In the genomic region with DNA sequence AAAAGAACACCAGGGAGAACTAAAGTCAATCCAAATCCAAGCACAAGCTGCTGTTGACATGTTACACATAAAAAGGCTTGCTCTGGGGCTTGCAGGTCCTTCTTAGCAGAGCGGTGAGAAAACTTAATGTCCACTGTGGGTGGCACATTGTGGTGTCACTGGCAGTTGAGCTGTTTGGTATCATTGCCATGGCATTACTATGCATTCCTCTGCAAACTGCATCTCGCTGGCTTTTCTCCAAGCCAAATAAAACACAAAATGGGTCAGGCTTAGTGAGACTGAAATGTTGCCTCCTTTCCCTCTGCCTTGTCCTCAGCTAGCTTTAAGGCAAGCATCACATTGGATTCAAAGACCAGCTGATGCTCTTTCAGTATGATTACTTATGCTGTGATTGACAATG, we compare ENCODE assay signal across 28 cellular contexts. TPM values are rescaled to one million over a fixed set of nuclear protein-coding genes. Genes with fewer than 3 reads are reported as not detected.
DNase-seq lines count a peak whose midpoint lies in the region; ATAC-seq and TF ChIP-seq lines count a peak whose summit lies in the region.
"Had no signal": no experiment of that assay in that cellular context is flagged by ENCODE, and none has a peak within 500 bp of the region (broad histone marks: within the 10 kb centered on the region; RNA-seq: fewer than 3 reads in every experiment).

No MANE protein-coding gene starts in this region.

- H3K9me2 ChIP-seq in PC-3 (replicated peaks; ENCODE audit: low read length): no peaks in the 10 kb centered on the region

- TF ChIP-seq CTCF in MCF 10A (IDR thresholded peaks at IDR 0.05; ENCODE audit: unreplicated experiment): no peak
- no peak for TF ChIP-seq CTCF in mammary epithelial cell (conservative IDR thresholded peaks at IDR 0.05 in 1 of 2, IDR thresholded peaks at IDR 0.05 in 1 of 2; ENCODE audit: extremely low read depth in 1 of 2, insufficient read depth in 1 of 2, low read depth in 1 of 2, low read length in 2 of 2)
- no peak for TF ChIP-seq CTCF in PC-3 (conservative IDR thresholded peaks at IDR 0.05; ENCODE audit: low read depth, low read length)

- no peaks in the 10 kb centered on the region for H3K36me3 Mint-ChIP-seq in MCF 10A (ENCODE audit: insufficient read depth, unreplicated experiment)

- H3K4me3 ChIP-seq in mammary epithelial cell (replicated peaks in 1 of 3; ENCODE audit: insufficient read depth in 1 of 3, low read depth in 2 of 3, low read length in 3 of 3) (no peak overlapping the region), PC-3 (ENCODE audit: low read length) (no peak overlapping the region)
- H3K4me3 ChIP-seq: BLaER1, breast epithelium, uterus had no signal

- ATAC-seq in PC-3 (no peak), GM21576 (IDR thresholded peaks at IDR 0.05; ENCODE audit: unreplicated experiment) (no peak), GM18505 (IDR thresholded peaks at IDR 0.05; ENCODE audit: unreplicated experiment) (no peak), GM18870 (IDR thresholded peaks at IDR 0.05; ENCODE audit: unreplicated experiment) (no peak), GM21717 (IDR thresholded peaks at IDR 0.05; ENCODE audit: unreplicated experiment) (no peak)
- ATAC-seq: activated naive CD8-positive, alpha-beta T cell treated with anti-CD3 and anti-CD28 coated beads, Interleukin-2, amount 50 U/mL, for 24 hours had no signal

- H3K27ac Mint-ChIP-seq in MCF 10A (ENCODE audit: low read depth, unreplicated experiment): no peak overlapping the region
- H3K27ac Mint-ChIP-seq: activated CD4-positive, alpha-beta T cell treated with anti-CD3 and anti-CD28 coated beads, Interleukin-2, amount 10 ng/mL, durations not matched to agents 7 days and 5 days; activated naive CD8-positive, alpha-beta T cell treated with anti-CD3 and anti-CD28 coated beads, Interleukin-2, amount 50 U/mL, for 24 hours had no signal

- no peaks in the 10 kb centered on the region for H3K4me1 ChIP-seq in mammary epithelial cell (ENCODE audit: insufficient read depth, low read length)
- no peaks in the 10 kb centered on the region for H3K4me1 ChIP-seq in PC-3 (ENCODE audit: insufficient read depth, low read length)
- H3K4me1 ChIP-seq: BLaER1, breast epithelium had no signal

- peak; percentile 34 for DNase-seq in MCF 10A (ENCODE audit: unreplicated experiment)
- no peak for DNase-seq in mammary epithelial cell
- DNase-seq in PC-3: peak; percentile 38
- peak; percentile 4 for DNase-seq in dermis blood vessel endothelial cell
- DNase-seq: activated CD4-positive, alpha-beta T cell treated with anti-CD3 and anti-CD28 coated beads, Interleukin-2, amount 10 ng/mL, durations not matched to agents 7 days and 5 days; activated effector memory CD4-positive, alpha-beta T cell treated with anti-CD3 and anti-CD28 coated beads, Interleukin-2, amount 50 U/mL, for 16 hours; activated naive CD8-positive, alpha-beta T cell treated with anti-CD3 and anti-CD28 coated beads, Interleukin-2, amount 50 U/mL, for 24 hours; Calu3; GF-D8; HCEC 1CT; Kasumi-1; NCI-H1105 treated with DMSO at 0.1 percent for 48 hours; NCI-H2171; NCI-H526 treated with DMSO at 0.1 percent for 48 hours; retina; SIG-M5; stimulated activated CD8-positive, alpha-beta memory T cell treated with anti-CD3 and anti-CD28 coated beads, Interleukin-4, amount 100 ng/mL, for 48 hours; uterus had no signal

- intact Hi-C loops in MCF 10A (cut with micrococcal nuclease): no loop called here
- intact Hi-C loops in mammary epithelial cell (cut with micrococcal nuclease): no loop called here
- intact Hi-C loops in PC-3 (cut with micrococcal nuclease): no loop called here

- H3K9me3 ChIP-seq in mammary epithelial cell (replicated peaks; ENCODE audit: insufficient read depth, low read length) (no peaks in the 10 kb centered on the region), PC-3 (ENCODE audit: low read length) (no peaks in the 10 kb centered on the region)
- H3K9me3 ChIP-seq: BLaER1, breast epithelium, uterus had no signal

- no peak overlapping the region for H3K9ac ChIP-seq in mammary epithelial cell (ENCODE audit: insufficient read depth, low read length)
- H3K9ac ChIP-seq in PC-3 (ENCODE audit: low read length): no peak overlapping the region
- H3K9ac ChIP-seq: BLaER1 had no signal

- H3K79me2 ChIP-seq in mammary epithelial cell (ENCODE audit: insufficient read depth, low read length): no peaks in the 10 kb centered on the region
- H3K79me2 ChIP-seq in PC-3 (ENCODE audit: low read length): no peaks in the 10 kb centered on the region

- H3K9me3 Mint-ChIP-seq in MCF 10A (ENCODE audit: unreplicated experiment): no peaks in the 10 kb centered on the region
- H3K9me3 Mint-ChIP-seq: activated CD4-positive, alpha-beta T cell treated with anti-CD3 and anti-CD28 coated beads, Interleukin-2, amount 10 ng/mL, durations not matched to agents 7 days and 5 days; activated naive CD8-positive, alpha-beta T cell treated with anti-CD3 and anti-CD28 coated beads, Interleukin-2, amount 50 U/mL, for 24 hours had no signal

- POLR2A ChIA-PET in MCF 10A (lab: Yijun Ruan, JAX): interaction anchor here (1.6 kb wide), 1 partner anchor 16 kb away, joined by 3 read pairs; no protein-coding TSS in a partner anchor
- POLR2A ChIA-PET in PC-3 (lab: Charles Lee; ENCODE audit: unreplicated experiment): no interaction called here

- H3K27ac ChIP-seq in mammary epithelial cell (ENCODE audit: insufficient read depth, low read depth, low read length) (no peak overlapping the region), PC-3 (ENCODE audit: low read length) (no peak overlapping the region)
- H3K27ac ChIP-seq: BLaER1, breast epithelium, uterus, VCaP had no signal

- no peaks in the 10 kb centered on the region for H3F3A ChIP-seq in PC-3 (ENCODE audit: low read length, unreplicated experiment)

- H3K27me3 ChIP-seq in mammary epithelial cell (ENCODE audit: insufficient read depth, low read length) (no peaks in the 10 kb centered on the region), PC-3 (ENCODE audit: low read length) (peaks cover 83% of the 10 kb centered on the region)
- H3K27me3 ChIP-seq: BLaER1, breast epithelium, uterus had no signal

- peaks cover 17% of the 10 kb centered on the region for H3K4me1 Mint-ChIP-seq in MCF 10A (ENCODE audit: insufficient read depth, unreplicated experiment)

- no peaks in the 10 kb centered on the region for H3K36me3 ChIP-seq in mammary epithelial cell (ENCODE audit: insufficient read depth, low read length)
- H3K36me3 ChIP-seq in PC-3 (ENCODE audit: low read depth, low read length): no peaks in the 10 kb centered on the region
- H3K36me3 ChIP-seq: BLaER1, breast epithelium, uterus had no signal

- CTCF ChIA-PET in MCF 10A (lab: Yijun Ruan, JAX): no interaction called here
- CTCF ChIA-PET in mammary epithelial cell (lab: Charles Lee; ENCODE audit: low non-redundant PET): no interaction called here
- CTCF ChIA-PET in PC-3 (lab: Charles Lee): no interaction called here

- no peak overlapping the region for H3K4me3 Mint-ChIP-seq in MCF 10A (ENCODE audit: unreplicated experiment)
- H3K4me3 Mint-ChIP-seq: activated CD4-positive, alpha-beta T cell treated with anti-CD3 and anti-CD28 coated beads, Interleukin-2, amount 10 ng/mL, durations not matched to agents 7 days and 5 days; activated naive CD8-positive, alpha-beta T cell treated with anti-CD3 and anti-CD28 coated beads, Interleukin-2, amount 50 U/mL, for 24 hours had no signal

- H4K20me1 ChIP-seq in mammary epithelial cell (ENCODE audit: insufficient read depth, low read length) (no peaks in the 10 kb centered on the region), PC-3 (ENCODE audit: low read length) (no peaks in the 10 kb centered on the region)
- H4K20me1 ChIP-seq: BLaER1 had no signal

- H2AFZ ChIP-seq in mammary epithelial cell (ENCODE audit: low read depth, low read length) (no peak overlapping the region), PC-3 (ENCODE audit: low read length) (no peak overlapping the region)

- in situ Hi-C loops in mammary epithelial cell (cut with MboI; ENCODE audit: low sequenced_read_pairs in 2 of 2): no loop called here

- H3K27me3 Mint-ChIP-seq in MCF 10A (ENCODE audit: insufficient read depth, unreplicated experiment): peaks cover 40% of the 10 kb centered on the region
- H3K27me3 Mint-ChIP-seq: activated CD4-positive, alpha-beta T cell treated with anti-CD3 and anti-CD28 coated beads, Interleukin-2, amount 10 ng/mL, durations not matched to agents 7 days and 5 days; activated naive CD8-positive, alpha-beta T cell treated with anti-CD3 and anti-CD28 coated beads, Interleukin-2, amount 50 U/mL, for 24 hours had no signal

- no peak overlapping the region for H3K4me2 ChIP-seq in mammary epithelial cell (ENCODE audit: insufficient read depth, low read depth, low read length)
- H3K4me2 ChIP-seq in PC-3 (ENCODE audit: low read length): no peak overlapping the region
- H3K4me2 ChIP-seq: BLaER1 had no signal

- BruUV-seq in MCF 10A (replicated peaks; lab: Mats Ljungman, UMichigan) (no TSS peak), mammary epithelial cell (replicated peaks; lab: Mats Ljungman, UMichigan) (no TSS peak), PC-3 (replicated peaks; lab: Mats Ljungman, UMichigan) (no TSS peak)

- TF ChIP-seq POLR2A in GM18505 (IDR thresholded peaks at IDR 0.05; ENCODE audit: borderline replicate concordance, extremely low read depth, insufficient read depth, insufficient read length): no peak

- 29% methylated on average over 2 of the region's 2 CpGs for WGBS in mammary epithelial cell (ENCODE audit: low coverage, missing lambda C conversion rate)

- dilution Hi-C loops in mammary epithelial cell (cut with HindIII; ENCODE audit: low sequenced_read_pairs): no loop called here

RNA-seq across cellular contexts. Expression of gene LY86, which starts 40.9 kb away (rescaled TPM):
- total RNA-seq in MCF 10A (2022) (not detected in 2 replicates), mammary epithelial cell (not detected), PC-3 (2014; rRNA removed) (not detected in 2 replicates), dermis blood vessel endothelial cell (not detected in 2 replicates)
- not detected for polyA plus RNA-seq in mammary epithelial cell
- polyA minus RNA-seq in mammary epithelial cell: not detected
- total RNA-seq: Calu3, epithelial cell of proximal tubule, lung microvascular endothelial cell had no signal
- polyA plus RNA-seq: keratinocyte had no signal
